In genomic region chr4:133270021-133270570, GRCh38 we compare ENCODE assay signal across 19 cellular contexts.
DNase-seq lines count a peak whose midpoint lies in the region; ATAC-seq and TF ChIP-seq lines count a peak whose summit lies in the region.
"Had no signal": no experiment of that assay in that cellular context is flagged by ENCODE, and none has a peak within 500 bp of the region (broad histone marks: within the 10 kb centered on the region; RNA-seq: fewer than 3 reads in every experiment).

No MANE protein-coding gene starts in this region.

- H4K5ac ChIP-seq in mesendoderm (ENCODE audit: low read length) = no peak overlapping the region

- peak overlapping the region; percentile 87 for H3K4ac ChIP-seq in mesendoderm (ENCODE audit: low read depth, low read length)

- no peaks in the 10 kb centered on the region for H3K79me1 ChIP-seq in mesendoderm (ENCODE audit: low read length)

- no peak overlapping the region for H3K23ac ChIP-seq in mesendoderm (ENCODE audit: low read length)

- peaks cover 5% of the 10 kb centered on the region for H3K4me1 ChIP-seq in adipocyte (ENCODE audit: control insufficient read depth, insufficient read depth, low read length)
- H3K4me1 ChIP-seq in mesendoderm (ENCODE audit: control insufficient read depth, low read depth, low read length) = peaks cover 5% of the 10 kb centered on the region
- H3K4me1 ChIP-seq: body of pancreas, transverse colon had no signal

- no peaks in the 10 kb centered on the region for H3K9me3 ChIP-seq in adipocyte (ENCODE audit: control insufficient read depth, low read length)
- H3K9me3 ChIP-seq: body of pancreas, MG63, transverse colon had no signal

- no peak overlapping the region for H2AK5ac ChIP-seq in mesendoderm (ENCODE audit: low read length)

- peak overlapping the region; percentile 56 for H3K18ac ChIP-seq in mesendoderm (ENCODE audit: low read length)

- no peak overlapping the region for H4K8ac ChIP-seq in mesendoderm (ENCODE audit: low read depth, low read length)

- H2BK5ac ChIP-seq in mesendoderm (ENCODE audit: low read length) = peak overlapping the region; percentile 54

- peak overlapping the region; percentile 56 for H3K56ac ChIP-seq in mesendoderm (ENCODE audit: low read length)

- H3K4me2 ChIP-seq in mesendoderm (ENCODE audit: low read length) = no peak overlapping the region

- peak; percentile 8 for DNase-seq in ELR (ENCODE audit: low read depth)
- DNase-seq in adipocyte (ENCODE audit: low read depth) = peak; percentile 28
- peak; percentile 58 for DNase-seq in mesendoderm
- DNase-seq in GM10266 (ENCODE audit: extremely low spot score) = no peak
- DNase-seq in NCI-H1417 (lab: John Stamatoyannopoulos, UW) = no peak
- no peak for DNase-seq in NCI-H146 treated with DMSO at 0.1 percent for 48 hours (lab: John Stamatoyannopoulos, UW; ENCODE audit: unreplicated experiment)
- DNase-seq in putamen (ENCODE audit: low spot score) = no peak
- DNase-seq: body of pancreas; CD4-positive, CD25-positive, alpha-beta regulatory T cell; dermis blood vessel endothelial cell; left colon; MG63; NCI-H2081; NCI-H748 treated with DMSO at 0.1 percent for 48 hours; T-helper 1 cell; transverse colon had no signal

- no peak overlapping the region for H3K27ac ChIP-seq in mesendoderm (ENCODE audit: low read depth, low read length)
- H3K27ac ChIP-seq: body of pancreas, RWPE1, transverse colon had no signal

- no peak for TF ChIP-seq CTCF in GM10266 (IDR thresholded peaks at IDR 0.05; ENCODE audit: control insufficient read depth, insufficient read depth, low read depth, missing control alignments)

- H3K36me3 ChIP-seq in adipocyte (ENCODE audit: control insufficient read depth, insufficient read depth, low read length, severe bottlenecking) = no peaks in the 10 kb centered on the region
- no peaks in the 10 kb centered on the region for H3K36me3 ChIP-seq in mesendoderm (ENCODE audit: control insufficient read depth, insufficient read depth, low read length)
- H3K36me3 ChIP-seq: MG63, transverse colon had no signal

- H3K9ac ChIP-seq in adipocyte (ENCODE audit: low read length) (no peak overlapping the region), mesendoderm (ENCODE audit: low read length) (no peak overlapping the region)

- H2BK15ac ChIP-seq in mesendoderm (replicated peaks; ENCODE audit: low read depth) = no peak overlapping the region

- H2BK120ac ChIP-seq in mesendoderm (ENCODE audit: low read depth, low read length) = peak overlapping the region; percentile 85

- WGBS in mesendoderm (ENCODE audit: extremely low coverage, insufficient coverage, low lambda C conversion rate) = no CpG with 5 or more reads among the region's 2 CpGs

- no peaks in the 10 kb centered on the region for H3K27me3 ChIP-seq in adipocyte (replicated peaks; ENCODE audit: control insufficient read depth, insufficient read depth, low read length)
- no peaks in the 10 kb centered on the region for H3K27me3 ChIP-seq in mesendoderm (ENCODE audit: insufficient read depth, low read length, poor library complexity)
- H3K27me3 ChIP-seq: body of pancreas, MG63, transverse colon had no signal

- no peaks in the 10 kb centered on the region for H3K79me2 ChIP-seq in mesendoderm (ENCODE audit: control insufficient read depth, insufficient read depth, low read length)

- peak; percentile 74 for ATAC-seq in HG03025 (IDR thresholded peaks at IDR 0.05; ENCODE audit: low FRiP score, unreplicated experiment)
- ATAC-seq: body of pancreas; left colon; stimulated activated effector memory CD8-positive, alpha-beta T cell treated with anti-CD3 and anti-CD28 coated beads, Interleukin-12 subunit alpha, Interleukin-12 subunit beta, amount 100 ng/mL, for 72 hours had no signal

- no peak overlapping the region for H3K4me3 ChIP-seq in adipocyte (ENCODE audit: low read length)
- H3K4me3 ChIP-seq in mesendoderm (ENCODE audit: low read length) = no peak overlapping the region
- H3K4me3 ChIP-seq: body of pancreas, MG63, transverse colon had no signal

Comparison
In these comparisons a context has a peak if more than half of its experiments do, and no peak if none do; other contexts are left out.
1. DNase-seq: peak in ELR (single experiment), adipocyte (single experiment) and mesendoderm (single experiment); none in GM10266 (single experiment), NCI-H1417 (0 of 3), NCI-H146 treated with DMSO at 0.1 percent for 48 hours (single experiment) and putamen (single experiment).